ENCODE assay signal across 23 cellular contexts in genomic region chr11:57094206-57094940, GRCh38.
A peak's percentile ranks its signal among the peaks of the same experiment; 100 is the strongest.
DNase-seq lines count a peak whose midpoint lies in the region; ATAC-seq, FAIRE-seq and TF ChIP-seq lines count a peak whose summit lies in the region.
"Had no signal": no experiment of that assay in that cellular context is flagged by ENCODE, and none has a peak within 500 bp of the region (broad histone marks: within the 10 kb centered on the region; RNA-seq: fewer than 3 reads in every experiment).

No MANE protein-coding gene starts in this region.

- TF ChIP-seq CTCF in fibroblast of villous mesenchyme (IDR thresholded peaks at IDR 0.05; ENCODE audit: insufficient read depth, low read depth, low read length): no peak

- no peak overlapping the region for H2BK5ac ChIP-seq in trophoblast cell (ENCODE audit: low read depth, low read length, poor library complexity)

- H3K79me2 ChIP-seq in trophoblast cell (ENCODE audit: control insufficient read depth, insufficient read depth, low read length, poor library complexity): no peaks in the 10 kb centered on the region

- no peaks in the 10 kb centered on the region for H3K4me1 ChIP-seq in trophoblast cell (ENCODE audit: control insufficient read depth in 1 of 2, insufficient read depth in 2 of 2, low read length in 2 of 2)
- H3K4me1 ChIP-seq: adrenal gland, sigmoid colon had no signal

- H3K9ac ChIP-seq in trophoblast cell (ENCODE audit: low read length): no peak overlapping the region

- no peak for FAIRE-seq in RCC 7860 (lab: Jason Lieb, UNC)

- DNase-seq in EL: peak; percentile 14
- DNase-seq in RCC 7860 (ENCODE audit: low spot score): peak; percentile 5
- peak; percentile 42 for DNase-seq in fibroblast of villous mesenchyme (ENCODE audit: low read depth)
- DNase-seq in trophoblast cell: peak; percentile 2 to 60
- no peak for DNase-seq in substantia nigra (lab: John Stamatoyannopoulos, UW)
- DNase-seq: activated CD4-positive, alpha-beta T cell treated with anti-CD3 and anti-CD28 coated beads, Interleukin-2, amount 50 U/mL, for 1 hour; activated gamma-delta T cell treated with Interleukin-2 at 50 U/mL for 16 hours; adrenal gland; AML-193; central memory CD4-positive, alpha-beta T cell; DND-41; NCI-H187; NCI-H446; nephron progenitor cell; posterior cingulate gyrus; sigmoid colon; T-helper 17 cell; WERI-Rb-1 had no signal

- H2AK5ac ChIP-seq in trophoblast cell (ENCODE audit: low read length): no peak overlapping the region

- no peak overlapping the region for H4K8ac ChIP-seq in trophoblast cell (ENCODE audit: low read depth, low read length)

- WGBS in trophoblast cell (ENCODE audit: extremely low coverage, insufficient coverage, insufficient read length): no CpG with 5 or more reads among the region's 1 CpG

- no peak overlapping the region for H3K27ac ChIP-seq in trophoblast cell (ENCODE audit: low read depth, low read length)
- no peak overlapping the region for H3K27ac ChIP-seq in substantia nigra (ENCODE audit: low read depth, low read length, poor library complexity, severe bottlenecking)
- H3K27ac ChIP-seq: adrenal gland, epithelial cell of prostate, sigmoid colon, SJSA1, WERI-Rb-1 had no signal

- H2BK12ac ChIP-seq in trophoblast cell (ENCODE audit: low read length): no peak overlapping the region

- no peaks in the 10 kb centered on the region for H3K36me3 ChIP-seq in trophoblast cell (ENCODE audit: control insufficient read depth in 1 of 2, insufficient read depth in 2 of 2, low read length in 2 of 2)
- H3K36me3 ChIP-seq: adrenal gland, sigmoid colon, SJSA1, WERI-Rb-1 had no signal

- no peaks in the 10 kb centered on the region for H3K27me3 ChIP-seq in trophoblast cell (ENCODE audit: insufficient read depth, low read length)
- H3K27me3 ChIP-seq: adrenal gland, sigmoid colon, SJSA1 had no signal

- H3K18ac ChIP-seq in trophoblast cell (ENCODE audit: low read length): no peak overlapping the region

- H3K9me3 ChIP-seq in trophoblast cell (ENCODE audit: insufficient read depth, low read depth, low read length): no peaks in the 10 kb centered on the region
- H3K9me3 ChIP-seq: adrenal gland, sigmoid colon, SJSA1 had no signal

- no peak overlapping the region for H3K4me3 ChIP-seq in fibroblast of villous mesenchyme (ENCODE audit: low read depth, low read length)
- no peak overlapping the region for H3K4me3 ChIP-seq in trophoblast cell (ENCODE audit: low read depth, low read length)
- H3K4me3 ChIP-seq: adrenal gland, sigmoid colon, SJSA1 had no signal

- H3K23ac ChIP-seq in trophoblast cell (ENCODE audit: low read length): no peak overlapping the region

- ATAC-seq in GM21723 (IDR thresholded peaks at IDR 0.05; ENCODE audit: unreplicated experiment): no peak
- no peak for ATAC-seq in GM18873 (IDR thresholded peaks at IDR 0.05; ENCODE audit: low FRiP score, unreplicated experiment)
- ATAC-seq: stimulated activated effector memory CD8-positive, alpha-beta T cell treated with anti-CD3 and anti-CD28 coated beads, Interleukin-12 subunit alpha, Interleukin-12 subunit beta, amount 100 ng/mL, for 72 hours; T-helper 17 cell had no signal

- no peak overlapping the region for H2BK120ac ChIP-seq in trophoblast cell (ENCODE audit: insufficient read depth, low read length, poor library complexity)

- H3K14ac ChIP-seq in trophoblast cell (ENCODE audit: low read length): no peak overlapping the region

- H3K4me2 ChIP-seq in trophoblast cell (ENCODE audit: low read length): no peak overlapping the region

- H4K91ac ChIP-seq in trophoblast cell (ENCODE audit: low read depth, low read length): no peak overlapping the region

- no peak overlapping the region for H2AFZ ChIP-seq in trophoblast cell (ENCODE audit: insufficient read depth, low read length, poor library complexity)

- H3K4ac ChIP-seq in trophoblast cell (ENCODE audit: low read depth, low read length): no peak overlapping the region

- no peaks in the 10 kb centered on the region for H3K79me1 ChIP-seq in trophoblast cell (ENCODE audit: low read length)

- no peak overlapping the region for H4K12ac ChIP-seq in trophoblast cell (ENCODE audit: low read depth, low read length)

Comparison
In these comparisons a context has a peak if more than half of its experiments do, and no peak if none do; other contexts are left out.
1. DNase-seq: peak in EL (single experiment), RCC 7860 (single experiment), fibroblast of villous mesenchyme (single experiment) and trophoblast cell (2 of 2); none in substantia nigra (0 of 49).